21 cellular contexts compared by ENCODE assay signal in genomic region chr17:493666-494065, GRCh38.
"Had no signal": no experiment of that assay in that cellular context is flagged by ENCODE, and none has a peak within 500 bp of the region (broad histone marks: within the 10 kb centered on the region; RNA-seq: fewer than 3 reads in every experiment).

No MANE protein-coding gene starts in this region.

- H3K9me3 ChIP-seq: MG63, SK-N-SH had no signal

- H3K9ac ChIP-seq: SK-N-SH had no signal

- H3K4me3 Mint-ChIP-seq: T-cell had no signal

- H3K36me3 Mint-ChIP-seq: T-cell had no signal

- H3K9me3 Mint-ChIP-seq: T-cell had no signal

- H3K4me3 ChIP-seq: MG63 had no signal

- H3K27me3 Mint-ChIP-seq: T-cell had no signal

- H3K36me3 ChIP-seq: MG63 had no signal

- DNase-seq: Karpas-422, KBM-7, MG63, NCI-H1092, NCI-H1105 treated with DMSO at 0.1 percent for 48 hours, NCI-H1417 treated with DMSO at 0.1 percent for 48 hours, NCI-H146, NCI-H1694 treated with DMSO at 0.1 percent for 48 hours, NCI-H1930, NCI-H2081, NCI-H2107, NCI-H2227 treated with DMSO at 0.1 percent for 48 hours, NCI-H524, NCI-H526 treated with DMSO at 0.1 percent for 48 hours, NCI-H748 treated with DMSO at 0.1 percent for 48 hours, SHP77, SK-N-SH, SW 1271, T-cell had no signal

- H3K27ac ChIP-seq: HL-60, RWPE1 had no signal

- ATAC-seq: T-cell had no signal

- H3K27ac Mint-ChIP-seq: T-cell had no signal

- H3K4me2 ChIP-seq: SK-N-SH had no signal

- H3K27me3 ChIP-seq: MG63 had no signal
